15 cellular contexts compared by ENCODE assay signal in genomic region chr3:52248165-52248541, GRCh38. TPM values are rescaled to one million over a fixed set of nuclear protein-coding genes. Genes with fewer than 3 reads are reported as not detected.
A peak's percentile ranks its signal among the peaks of the same experiment; 100 is the strongest.
DNase-seq lines count a peak whose midpoint lies in the region; ATAC-seq and TF ChIP-seq lines count a peak whose summit lies in the region.
"Had no signal": no experiment of that assay in that cellular context is flagged by ENCODE, and none has a peak within 500 bp of the region (broad histone marks: within the 10 kb centered on the region; RNA-seq: fewer than 3 reads in every experiment).

No MANE protein-coding gene starts in this region.

- no peak for DNase-seq in activated naive CD4-positive, alpha-beta T cell treated with Interleukin-2 at 50 U/mL for 16 hours
- no peak for DNase-seq in activated CD8-positive, alpha-beta T cell treated with anti-CD3 and anti-CD28 coated beads, Interleukin-2, amount 10 ng/mL, durations not matched to agents 7 days and 5 days
- DNase-seq in type B pancreatic cell (ENCODE audit: extremely low spot score, unreplicated experiment) (no peak), DMS79 (lab: John Stamatoyannopoulos, UW) (no peak)
- DNase-seq: Kasumi-1, NCI-H187, NCI-H82, SHP77 treated with DMSO at 0.1 percent for 48 hours had no signal

- H3K27me3 ChIP-seq in gastroesophageal sphincter: no peaks in the 10 kb centered on the region
- H3K27me3 ChIP-seq: tibial artery had no signal

- TF ChIP-seq POLR2A in gastroesophageal sphincter (IDR thresholded peaks at IDR 0.05): no peak

- peaks cover 0 to 41% (median 4%) of the 10 kb centered on the region in 3 donors for H3K4me1 ChIP-seq in gastroesophageal sphincter

- no peak for TF ChIP-seq CTCF in gastroesophageal sphincter (IDR thresholded peaks at IDR 0.05)
- no peak for TF ChIP-seq CTCF in type B pancreatic cell (conservative IDR thresholded peaks at IDR 0.05)

- POLR2A ChIA-PET in activated CD8-positive, alpha-beta T cell treated with anti-CD3 and anti-CD28 coated beads, Interleukin-2, amount 10 ng/mL, durations not matched to agents 7 days and 5 days (lab: Charles Lee): interaction anchor here (0.9 to 20.7 kb wide), 9 partner anchors 8 to 307 kb away, joined by 3 to 400 read pairs (median 6); partner anchors contain the start of genes GLYCTK, RRP9, TWF2 and WDR82

- H3K4me1 Mint-ChIP-seq in activated naive CD4-positive, alpha-beta T cell treated with anti-CD3 and anti-CD28 coated beads, Interleukin-2, amount 50 U/mL, for 24 hours: peaks cover 84% of the 10 kb centered on the region
- peaks cover 85% of the 10 kb centered on the region for H3K4me1 Mint-ChIP-seq in activated CD8-positive, alpha-beta T cell treated with anti-CD3 and anti-CD28 coated beads, Interleukin-2, amount 10 ng/mL, durations not matched to agents 7 days and 5 days (ENCODE audit: low read depth)
- peaks cover 3% of the 10 kb centered on the region for H3K4me1 Mint-ChIP-seq in type B pancreatic cell (ENCODE audit: unreplicated experiment)

- no peaks in the 10 kb centered on the region for H3K27me3 Mint-ChIP-seq in activated naive CD4-positive, alpha-beta T cell treated with anti-CD3 and anti-CD28 coated beads, Interleukin-2, amount 50 U/mL, for 24 hours
- H3K27me3 Mint-ChIP-seq in activated CD8-positive, alpha-beta T cell treated with anti-CD3 and anti-CD28 coated beads, Interleukin-2, amount 10 ng/mL, durations not matched to agents 7 days and 5 days (ENCODE audit: low read depth): no peaks in the 10 kb centered on the region
- peaks cover 8% of the 10 kb centered on the region for H3K27me3 Mint-ChIP-seq in type B pancreatic cell

- peaks cover 0 to 55% of the 10 kb centered on the region in 2 donors for H3K36me3 ChIP-seq in gastroesophageal sphincter

- H3K36me3 Mint-ChIP-seq in activated naive CD4-positive, alpha-beta T cell treated with anti-CD3 and anti-CD28 coated beads, Interleukin-2, amount 50 U/mL, for 24 hours: peaks cover 16% of the 10 kb centered on the region
- peaks cover 70% of the 10 kb centered on the region for H3K36me3 Mint-ChIP-seq in activated CD8-positive, alpha-beta T cell treated with anti-CD3 and anti-CD28 coated beads, Interleukin-2, amount 10 ng/mL, durations not matched to agents 7 days and 5 days (ENCODE audit: low read depth)
- peaks cover 9% of the 10 kb centered on the region for H3K36me3 Mint-ChIP-seq in type B pancreatic cell

- H3K9me3 ChIP-seq in gastroesophageal sphincter: no peaks in the 10 kb centered on the region
- H3K9me3 ChIP-seq: tibial artery had no signal

- H3K27ac ChIP-seq in gastroesophageal sphincter: peak overlapping the region in 3 of 4 donors; percentile 16 to 23 (median 23)
- H3K27ac ChIP-seq: tibial artery had no signal

- H3K9me3 Mint-ChIP-seq in activated naive CD4-positive, alpha-beta T cell treated with anti-CD3 and anti-CD28 coated beads, Interleukin-2, amount 50 U/mL, for 24 hours: no peaks in the 10 kb centered on the region
- no peaks in the 10 kb centered on the region for H3K9me3 Mint-ChIP-seq in activated CD8-positive, alpha-beta T cell treated with anti-CD3 and anti-CD28 coated beads, Interleukin-2, amount 10 ng/mL, durations not matched to agents 7 days and 5 days (ENCODE audit: insufficient read depth)
- no peaks in the 10 kb centered on the region for H3K9me3 Mint-ChIP-seq in type B pancreatic cell

- ATAC-seq in activated CD8-positive, alpha-beta T cell treated with anti-CD3 and anti-CD28 coated beads, Interleukin-2, amount 10 ng/mL, durations not matched to agents 7 days and 5 days: no peak
- no peak for ATAC-seq in gastroesophageal sphincter
- ATAC-seq in HG03432 (IDR thresholded peaks at IDR 0.05; ENCODE audit: unreplicated experiment): no peak
- ATAC-seq in HG03159 (IDR thresholded peaks at IDR 0.05; ENCODE audit: unreplicated experiment): no peak
- ATAC-seq: HCT116 had no signal

- H3K27ac Mint-ChIP-seq in activated naive CD4-positive, alpha-beta T cell treated with anti-CD3 and anti-CD28 coated beads, Interleukin-2, amount 50 U/mL, for 24 hours: peak overlapping the region; percentile 85
- H3K27ac Mint-ChIP-seq in activated CD8-positive, alpha-beta T cell treated with anti-CD3 and anti-CD28 coated beads, Interleukin-2, amount 10 ng/mL, durations not matched to agents 7 days and 5 days: peak overlapping the region; percentile 82
- H3K27ac Mint-ChIP-seq in type B pancreatic cell: no peak overlapping the region

- 40 to 100% methylated on average over 1 of the region's 10 CpGs for WGBS in gastroesophageal sphincter (ENCODE audit: low coverage in 1 of 2), 2 donors

- H3K4me3 Mint-ChIP-seq in activated naive CD4-positive, alpha-beta T cell treated with anti-CD3 and anti-CD28 coated beads, Interleukin-2, amount 50 U/mL, for 24 hours: peak overlapping the region; percentile 88
- peak overlapping the region; percentile 92 for H3K4me3 Mint-ChIP-seq in activated CD8-positive, alpha-beta T cell treated with anti-CD3 and anti-CD28 coated beads, Interleukin-2, amount 10 ng/mL, durations not matched to agents 7 days and 5 days
- peak overlapping the region; percentile 20 for H3K4me3 Mint-ChIP-seq in type B pancreatic cell

- no peak for TF ChIP-seq EP300 in gastroesophageal sphincter (IDR thresholded peaks at IDR 0.05)

- CTCF ChIA-PET in activated CD8-positive, alpha-beta T cell treated with anti-CD3 and anti-CD28 coated beads, Interleukin-2, amount 10 ng/mL, durations not matched to agents 7 days and 5 days (lab: Charles Lee): interaction anchor here (0.7 to 8.4 kb wide), 5 partner anchors 8 to 91 kb away, joined by 3 to 66 read pairs (median 5); partner anchors contain the start of gene WDR82

- no peak overlapping the region for H3K4me3 ChIP-seq in gastroesophageal sphincter
- H3K4me3 ChIP-seq: tibial artery had no signal

RNA-seq across cellular contexts. Expression of gene PPM1M, which starts 2.6 kb away (rescaled TPM):
- 10 to 100 TPM; 90.7 to 91.9 TPM for total RNA-seq in activated CD8-positive, alpha-beta T cell treated with anti-CD3 and anti-CD28 coated beads, Interleukin-2, amount 10 ng/mL, durations not matched to agents 7 days and 5 days
- total RNA-seq in gastroesophageal sphincter: 10 to 100 TPM; 20.3 to 36.6 (median 29.9) TPM
- total RNA-seq in type B pancreatic cell (ENCODE audit: low replicate concordance): 5.2 and 8.0 TPM in 2 replicates

RNA-seq across cellular contexts. Expression of gene TWF2, which starts 9.2 kb away (rescaled TPM):
- total RNA-seq in activated CD8-positive, alpha-beta T cell treated with anti-CD3 and anti-CD28 coated beads, Interleukin-2, amount 10 ng/mL, durations not matched to agents 7 days and 5 days: 100 to 1,000 TPM; 154 to 162 TPM
- 10 to 100 TPM; 46.8 to 79.5 (median 69.2) TPM for total RNA-seq in gastroesophageal sphincter
- total RNA-seq in type B pancreatic cell (ENCODE audit: low replicate concordance): 33.7 and 39.3 TPM in 2 replicates

RNA-seq across cellular contexts. Expression of gene TLR9, which starts 22.7 kb away (rescaled TPM):
- total RNA-seq in activated CD8-positive, alpha-beta T cell treated with anti-CD3 and anti-CD28 coated beads, Interleukin-2, amount 10 ng/mL, durations not matched to agents 7 days and 5 days: under 1 TPM; 0.52 to 0.79 TPM
- total RNA-seq in gastroesophageal sphincter (not detected), type B pancreatic cell (ENCODE audit: low replicate concordance) (0.22 TPM in 1 of 2 replicates, not detected in the other)
- total RNA-seq: frontal cortex had no signal

RNA-seq across cellular contexts. Expression of gene WDR82, which starts 30.3 kb away (rescaled TPM):
- total RNA-seq in activated CD8-positive, alpha-beta T cell treated with anti-CD3 and anti-CD28 coated beads, Interleukin-2, amount 10 ng/mL, durations not matched to agents 7 days and 5 days: 100 to 1,000 TPM; 131 TPM
- total RNA-seq in gastroesophageal sphincter (10 to 100 TPM; 63.7 to 92.0 (median 86.7) TPM), type B pancreatic cell (ENCODE audit: low replicate concordance) (74.2 and 96.8 TPM in 2 replicates)

RNA-seq across cellular contexts. Expression of gene GLYCTK, which starts 39.5 kb away (rescaled TPM):
- 10 to 100 TPM; 24.7 to 25.6 TPM for total RNA-seq in activated CD8-positive, alpha-beta T cell treated with anti-CD3 and anti-CD28 coated beads, Interleukin-2, amount 10 ng/mL, durations not matched to agents 7 days and 5 days
- total RNA-seq in gastroesophageal sphincter (1 to 10 TPM; 2.6 to 7.7 (median 3.1) TPM), type B pancreatic cell (ENCODE audit: low replicate concordance) (29.7 and 50.5 TPM in 2 replicates)

Comparison
In these comparisons a context has a peak if more than half of its experiments do, and no peak if none do; other contexts are left out.
1. H3K4me3 Mint-ChIP-seq: peak in every context shown above with its lines; median percentile 92 in activated CD8-positive, alpha-beta T cell treated with anti-CD3 and anti-CD28 coated beads, Interleukin-2, amount 10 ng/mL, durations not matched to agents 7 days and 5 days; 88 in activated naive CD4-positive, alpha-beta T cell treated with anti-CD3 and anti-CD28 coated beads, Interleukin-2, amount 50 U/mL, for 24 hours; 20 in type B pancreatic cell.